In the genomic region with DNA sequence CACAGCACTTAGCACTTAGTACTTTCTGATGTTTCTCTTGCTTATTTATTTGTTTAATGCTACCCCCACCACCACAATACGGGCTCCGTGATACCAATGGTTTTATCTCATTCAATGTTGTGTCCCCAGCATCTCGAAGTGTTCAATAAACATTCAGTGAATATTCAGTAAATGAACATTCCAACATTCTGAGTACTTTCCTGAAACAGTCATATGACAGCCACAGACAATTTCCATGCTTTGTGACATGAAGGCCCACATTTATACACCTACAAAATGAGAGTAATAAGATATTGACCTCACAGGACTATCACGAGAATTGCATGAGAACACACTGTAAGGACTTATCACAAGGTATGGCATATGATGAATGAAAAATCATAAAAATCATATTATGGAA, we compare ENCODE assay signal across 13 cellular contexts. TPM values are rescaled to one million over a fixed set of nuclear protein-coding genes. Genes with fewer than 3 reads are reported as not detected.
DNase-seq lines count a peak whose midpoint lies in the region; ATAC-seq and TF ChIP-seq lines count a peak whose summit lies in the region.
"Had no signal": no experiment of that assay in that cellular context is flagged by ENCODE, and none has a peak within 500 bp of the region (broad histone marks: within the 10 kb centered on the region; RNA-seq: fewer than 3 reads in every experiment).

No MANE protein-coding gene starts in this region.

- H3K4me2 ChIP-seq in mammary epithelial cell (ENCODE audit: insufficient read depth, low read depth, low read length) (no peak overlapping the region), OCI-LY7 (ENCODE audit: low read length) (peak overlapping the region; percentile 39; the same call in 1 of the 2 replicates)
- H3K4me2 ChIP-seq: BLaER1 treated with 17β-estradiol and CSF1 and Interleukin-3, amounts not matched to agents 10 nM and 100 nM had no signal

- in situ Hi-C loops in mammary epithelial cell (cut with MboI; ENCODE audit: low sequenced_read_pairs in 2 of 2), result loop anchor here (5.0 to 10.0 kb wide), 2 partner anchors 92 to 96 kb away; no protein-coding TSS in a partner anchor

- BruUV-seq in mammary epithelial cell (replicated peaks; lab: Mats Ljungman, UMichigan) (no TSS peak), MCF 10A (replicated peaks; lab: Mats Ljungman, UMichigan) (no TSS peak), OCI-LY7 (replicated peaks; lab: Mats Ljungman, UMichigan) (no TSS peak)

- H4K20me1 ChIP-seq in mammary epithelial cell (ENCODE audit: insufficient read depth, low read length), result no peaks in the 10 kb centered on the region
- no peaks in the 10 kb centered on the region for H4K20me1 ChIP-seq in OCI-LY7 (ENCODE audit: insufficient read depth, low read length)
- H4K20me1 ChIP-seq: BLaER1 treated with 17β-estradiol and CSF1 and Interleukin-3, amounts not matched to agents 10 nM and 100 nM had no signal

- dilution Hi-C loops in mammary epithelial cell (cut with HindIII; ENCODE audit: low sequenced_read_pairs), result loop anchor here (5.0 kb wide), 1 partner anchor 52 kb away; no protein-coding TSS in a partner anchor

- CTCF ChIA-PET in mammary epithelial cell (lab: Charles Lee; ENCODE audit: low non-redundant PET), result no interaction called here
- CTCF ChIA-PET in MCF 10A (lab: Yijun Ruan, JAX), result interaction anchor here (1.1 kb wide), 2 partner anchors 89 to 111 kb away, joined by 3 to 8 read pairs; no protein-coding TSS in a partner anchor
- CTCF ChIA-PET in OCI-LY7 (lab: Charles Lee; ENCODE audit: unreplicated experiment), result interaction anchor here (1.0 kb wide), 1 partner anchor 26 kb away, joined by 3 read pairs; no protein-coding TSS in a partner anchor
- CTCF ChIA-PET in activated B cell treated with CpG ODN at 0.5 μM for 24 hours (lab: Charles Lee), result interaction anchor here (0.8 to 8.2 kb wide), 5 partner anchors 36 to 110 kb away, joined by 3 to 168 read pairs (median 32); no protein-coding TSS in a partner anchor

- no peak overlapping the region for H3K27ac Mint-ChIP-seq in MCF 10A (ENCODE audit: low read depth, unreplicated experiment)
- H3K27ac Mint-ChIP-seq in activated B cell treated with CpG ODN at 0.5 μM for 24 hours, result peak overlapping the region; percentile 32
- H3K27ac Mint-ChIP-seq in mesothelial cell of epicardium, result no peak overlapping the region
- H3K27ac Mint-ChIP-seq: CD4-positive, CD25-positive, alpha-beta regulatory T cell had no signal

- no peak overlapping the region for H2AFZ ChIP-seq in mammary epithelial cell (ENCODE audit: low read depth, low read length)
- H2AFZ ChIP-seq in OCI-LY7 (ENCODE audit: low read length), result peak overlapping the region; percentile 47; the same call in 1 of the 2 replicates

- no peaks in the 10 kb centered on the region for H3K9me2 ChIP-seq in OCI-LY7 (ENCODE audit: insufficient read depth, low read length)

- H3K9ac ChIP-seq in mammary epithelial cell (ENCODE audit: insufficient read depth, low read length), result no peak overlapping the region
- H3K9ac ChIP-seq: BLaER1 treated with 17β-estradiol and CSF1 and Interleukin-3, amounts not matched to agents 10 nM and 100 nM had no signal

- H3K9me3 Mint-ChIP-seq in MCF 10A (ENCODE audit: unreplicated experiment) (peaks cover 15% of the 10 kb centered on the region), activated B cell treated with CpG ODN at 0.5 μM for 24 hours (peaks cover 14% of the 10 kb centered on the region), mesothelial cell of epicardium (peaks cover 18% of the 10 kb centered on the region)

- H3K27ac ChIP-seq in mammary epithelial cell (ENCODE audit: insufficient read depth, low read depth, low read length) (peak overlapping the region; percentile 63), OCI-LY7 (ENCODE audit: low read depth, low read length, poor library complexity, severe bottlenecking) (peak overlapping the region; percentile 31)
- H3K27ac ChIP-seq: BLaER1 treated with 17β-estradiol and CSF1 and Interleukin-3, amounts not matched to agents 10 nM and 100 nM had no signal

- H3K4me1 Mint-ChIP-seq in MCF 10A (ENCODE audit: insufficient read depth, unreplicated experiment) (peaks cover 29% of the 10 kb centered on the region), activated B cell treated with CpG ODN at 0.5 μM for 24 hours (peaks cover 29% of the 10 kb centered on the region), mesothelial cell of epicardium (peaks cover 14% of the 10 kb centered on the region)
- H3K4me1 Mint-ChIP-seq: CD4-positive, CD25-positive, alpha-beta regulatory T cell had no signal

- H3K4me1 ChIP-seq in mammary epithelial cell (ENCODE audit: insufficient read depth, low read length) (peaks cover 17% of the 10 kb centered on the region), OCI-LY7 (ENCODE audit: insufficient read depth, low read length, poor library complexity, severe bottlenecking) (peaks cover 24% of the 10 kb centered on the region)
- H3K4me1 ChIP-seq: BLaER1 treated with 17β-estradiol and CSF1 and Interleukin-3, amounts not matched to agents 10 nM and 100 nM had no signal

- no peaks in the 10 kb centered on the region for H3K79me2 ChIP-seq in mammary epithelial cell (ENCODE audit: insufficient read depth, low read length)
- H3K79me2 ChIP-seq in OCI-LY7 (ENCODE audit: insufficient read depth, low read depth, low read length), result no peaks in the 10 kb centered on the region

- no peak overlapping the region for H3K4me3 Mint-ChIP-seq in MCF 10A (ENCODE audit: unreplicated experiment)
- H3K4me3 Mint-ChIP-seq in activated B cell treated with CpG ODN at 0.5 μM for 24 hours, result no peak overlapping the region
- H3K4me3 Mint-ChIP-seq in mesothelial cell of epicardium, result no peak overlapping the region
- H3K4me3 Mint-ChIP-seq: CD4-positive, CD25-positive, alpha-beta regulatory T cell had no signal

- DNase-seq in mammary epithelial cell, result no peak
- no peak for DNase-seq in MCF 10A (ENCODE audit: unreplicated experiment)
- no peak for DNase-seq in OCI-LY7 (ENCODE audit: low spot score)
- DNase-seq in activated B cell treated with CpG ODN at 0.5 μM for 24 hours, result no peak
- no peak for DNase-seq in mesothelial cell of epicardium (ENCODE audit: low spot score in 2 of 2, unreplicated experiment in 2 of 2)
- DNase-seq: 8988T; ACHN; CD4-positive, CD25-positive, alpha-beta regulatory T cell; DMS53 had no signal

- POLR2A ChIA-PET in MCF 10A (lab: Yijun Ruan, JAX) (no interaction called here), OCI-LY7 (lab: Charles Lee) (interaction anchor here (0.8 to 2.4 kb wide), 9 partner anchors 11 to 543 kb away, joined by 3 to 14 read pairs (median 4); no protein-coding TSS in a partner anchor), activated B cell treated with CpG ODN at 0.5 μM for 24 hours (lab: Charles Lee) (no interaction called here)

- H3K4me3 ChIP-seq in mammary epithelial cell (replicated peaks in 1 of 3; ENCODE audit: insufficient read depth in 1 of 3, low read depth in 2 of 3, low read length in 3 of 3) (no peak overlapping the region), OCI-LY7 (ENCODE audit: low read depth, low read length, poor library complexity, severe bottlenecking) (no peak overlapping the region)
- H3K4me3 ChIP-seq: BLaER1 treated with 17β-estradiol and CSF1 and Interleukin-3, amounts not matched to agents 10 nM and 100 nM had no signal

- no peaks in the 10 kb centered on the region for H3K9me3 ChIP-seq in mammary epithelial cell (replicated peaks; ENCODE audit: insufficient read depth, low read length)
- H3K9me3 ChIP-seq in OCI-LY7 (ENCODE audit: low read length), result peaks cover 18% of the 10 kb centered on the region

- no peak for ATAC-seq in activated B cell treated with CpG ODN at 0.5 μM for 24 hours (ENCODE audit: low read depth)
- ATAC-seq in GM21619 (IDR thresholded peaks at IDR 0.05; ENCODE audit: unreplicated experiment), result no peak
- no peak for ATAC-seq in GM19324 (IDR thresholded peaks at IDR 0.05; ENCODE audit: low FRiP score, unreplicated experiment)

- H3K36me3 ChIP-seq in mammary epithelial cell (ENCODE audit: insufficient read depth, low read length) (no peaks in the 10 kb centered on the region), OCI-LY7 (ENCODE audit: insufficient read depth, low read length) (no peaks in the 10 kb centered on the region; the same call in 1 of the 2 replicates)

- H3K27me3 Mint-ChIP-seq in MCF 10A (ENCODE audit: insufficient read depth, unreplicated experiment) (no peaks in the 10 kb centered on the region), activated B cell treated with CpG ODN at 0.5 μM for 24 hours (peaks cover 4% of the 10 kb centered on the region), mesothelial cell of epicardium (ENCODE audit: low read depth) (no peaks in the 10 kb centered on the region)

- 97% methylated on average over 4 of the region's 4 CpGs for WGBS in mammary epithelial cell (ENCODE audit: low coverage, missing lambda C conversion rate)

- H3K27me3 ChIP-seq in mammary epithelial cell (ENCODE audit: insufficient read depth, low read length), result no peaks in the 10 kb centered on the region
- H3K27me3 ChIP-seq: BLaER1 treated with 17β-estradiol and CSF1 and Interleukin-3, amounts not matched to agents 10 nM and 100 nM had no signal

- intact Hi-C loops in mammary epithelial cell (cut with micrococcal nuclease) (loop anchor here (2.0 to 5.0 kb wide), 2 partner anchors 56 to 463 kb away; no protein-coding TSS in a partner anchor), MCF 10A (cut with micrococcal nuclease) (loop anchor here (10.0 kb wide), 1 partner anchor 94 kb away; no protein-coding TSS in a partner anchor), OCI-LY7 (cut with micrococcal nuclease; ENCODE audit: unreplicated experiment) (no loop called here), activated B cell treated with CpG ODN at 0.5 μM for 24 hours (cut with micrococcal nuclease) (loop anchor here (10.0 kb wide), 1 partner anchor 476 kb away; no protein-coding TSS in a partner anchor)

- TF ChIP-seq CTCF in mammary epithelial cell (conservative IDR thresholded peaks at IDR 0.05 in 1 of 2, IDR thresholded peaks at IDR 0.05 in 1 of 2; ENCODE audit: extremely low read depth in 1 of 2, insufficient read depth in 1 of 2, low read depth in 1 of 2, low read length in 2 of 2), result no peak
- no peak for TF ChIP-seq CTCF in MCF 10A (IDR thresholded peaks at IDR 0.05; ENCODE audit: unreplicated experiment)
- TF ChIP-seq CTCF in OCI-LY7 (conservative IDR thresholded peaks at IDR 0.05; ENCODE audit: low read length), result no peak
- TF ChIP-seq CTCF in activated B cell treated with CpG ODN at 0.5 μM for 24 hours (IDR thresholded peaks at IDR 0.05), result no peak
- no peak for TF ChIP-seq CTCF in mesothelial cell of epicardium (IDR thresholded peaks at IDR 0.05; ENCODE audit: unreplicated experiment)

- H3K36me3 Mint-ChIP-seq in MCF 10A (ENCODE audit: insufficient read depth, unreplicated experiment) (no peaks in the 10 kb centered on the region), activated B cell treated with CpG ODN at 0.5 μM for 24 hours (ENCODE audit: low read depth) (peaks cover 4% of the 10 kb centered on the region), mesothelial cell of epicardium (peaks cover 28% of the 10 kb centered on the region)
- H3K36me3 Mint-ChIP-seq: CD4-positive, CD25-positive, alpha-beta regulatory T cell had no signal

RNA-seq across cellular contexts. Expression of a gene that starts 10.8 kb away (rescaled TPM):
- total RNA-seq in mammary epithelial cell, result 10 to 100 TPM in 1 of 2 donors, 1 to 10 TPM in 1; 3.6 to 14.0 TPM
- 2.8 TPM for polyA plus RNA-seq in mammary epithelial cell
- polyA minus RNA-seq in mammary epithelial cell, result not detected
- total RNA-seq in MCF 10A (2022), result 0.09 TPM in 1 of 2 replicates, not detected in the other
- total RNA-seq in OCI-LY7 (2014; rRNA removed; shearing (Covaris generic)), result 0.05 TPM in 1 of 2 replicates, not detected in the other
- 0.20 and 0.74 TPM in 2 replicates for total RNA-seq in OCI-LY7 (2022)
- 3.2 and 3.7 TPM in 2 replicates for total RNA-seq in activated B cell treated with CpG ODN at 0.5 μM for 24 hours
- 110 to 113 TPM (median 111 TPM) in 3 replicates for total RNA-seq in mesothelial cell of epicardium
- total RNA-seq: CD4-positive, CD25-positive, alpha-beta regulatory T cell; HT-29 had no signal
- polyA plus RNA-seq: CD4-positive, CD25-positive, alpha-beta regulatory T cell had no signal
